In genomic region chr10:122465401-122465800, GRCh38 we compare ENCODE assay signal across 22 cellular contexts. TPM values are rescaled to one million over a fixed set of nuclear protein-coding genes. Genes with fewer than 3 reads are reported as not detected.
DNase-seq lines count a peak whose midpoint lies in the region; ATAC-seq and TF ChIP-seq lines count a peak whose summit lies in the region.
"Had no signal": no experiment of that assay in that cellular context is flagged by ENCODE, and none has a peak within 500 bp of the region (broad histone marks: within the 10 kb centered on the region; RNA-seq: fewer than 3 reads in every experiment).

No MANE protein-coding gene starts in this region.

- no peak for TF ChIP-seq CTCF in brain (conservative IDR thresholded peaks at IDR 0.05)

- H3K27ac ChIP-seq in substantia nigra (ENCODE audit: low read depth, low read length, poor library complexity, severe bottlenecking), result peak overlapping the region; percentile 92
- H3K27ac ChIP-seq: Peyer's patch had no signal

- DNase-seq in activated CD8-positive, alpha-beta memory T cell treated with anti-CD3 and anti-CD28 coated beads, Interleukin-2, amount 50 U/mL, for 48 hours, result peak; percentile 17
- DNase-seq in activated CD8-positive, alpha-beta memory T cell treated with anti-CD3 and anti-CD28 coated beads, Interleukin-2, amount 50 U/mL, for 4 hours, result no peak
- DNase-seq in mesenteric fat pad (ENCODE audit: low spot score) (peak; percentile 12), substantia nigra (lab: John Stamatoyannopoulos, UW) (no peak), amniotic stem cell (lab: John Stamatoyannopoulos, UW) (no peak), sciatic nerve (ENCODE audit: low spot score) (no peak)
- DNase-seq: Caco-2; CD4-positive, alpha-beta T cell; DMS79; KBM-7; NCI-H1105 treated with DMSO at 0.1 percent for 48 hours; NCI-H187; NCI-H2107; NCI-H2227 treated with DMSO at 0.1 percent for 48 hours; NCI-H526; Peyer's patch had no signal

- ATAC-seq in HG03095 (IDR thresholded peaks at IDR 0.05; ENCODE audit: unreplicated experiment) (no peak), sciatic nerve (no peak)
- ATAC-seq: HepG2, Right ventricle myocardium inferior had no signal

- H3K4me3 Mint-ChIP-seq in brain, result no peak overlapping the region
- H3K4me3 Mint-ChIP-seq: CD4-positive, alpha-beta T cell had no signal

- intact Hi-C loops in sciatic nerve (cut with DNase I), result no loop called here

- H3K27ac Mint-ChIP-seq in brain, result peak overlapping the region in 3 of 5 experiments; percentile 5 to 98 (median 8)
- H3K27ac Mint-ChIP-seq: CD4-positive, alpha-beta T cell had no signal

- H3K4me1 Mint-ChIP-seq in brain, result peaks cover 58% of the 10 kb centered on the region

- H3K9me3 Mint-ChIP-seq in brain, result peaks cover 0 to 3% (median 0%) of the 10 kb centered on the region in 5 experiments
- H3K9me3 Mint-ChIP-seq: CD4-positive, alpha-beta T cell had no signal

- H3K27me3 Mint-ChIP-seq in brain, result peaks cover 26% of the 10 kb centered on the region

- no peaks in the 10 kb centered on the region for H3K36me3 Mint-ChIP-seq in brain

RNA-seq across cellular contexts. Expression of gene HTRA1, which starts 4.0 kb away (rescaled TPM):
- 280 TPM for polyA plus RNA-seq in brain (ENCODE audit: insufficient read depth, low read depth, low replicate concordance)
- total RNA-seq in mesenteric fat pad (191 TPM), sciatic nerve (123 TPM)
- total RNA-seq: CD4-positive, alpha-beta T cell had no signal

RNA-seq across cellular contexts. Expression of gene ARMS2, which starts 10.9 kb away (rescaled TPM):
- polyA plus RNA-seq in brain (ENCODE audit: insufficient read depth, low read depth, low replicate concordance), result not detected
- total RNA-seq in mesenteric fat pad, result 0.42 TPM
- not detected for total RNA-seq in sciatic nerve
- total RNA-seq: Caco-2; CD4-positive, alpha-beta T cell; G401; HepG2; Peyer's patch; Right ventricle myocardium inferior had no signal
- polyA plus RNA-seq: BJ, HepG2 had no signal

Comparison
In these comparisons a context has a peak if more than half of its experiments do, and no peak if none do; other contexts are left out.
1. DNase-seq: peak in activated CD8-positive, alpha-beta memory T cell treated with anti-CD3 and anti-CD28 coated beads, Interleukin-2, amount 50 U/mL, for 48 hours (single experiment) and mesenteric fat pad (single experiment); none in activated CD8-positive, alpha-beta memory T cell treated with anti-CD3 and anti-CD28 coated beads, Interleukin-2, amount 50 U/mL, for 4 hours (single experiment), substantia nigra (0 of 49), amniotic stem cell (single experiment) and sciatic nerve (single experiment).